15 cellular contexts compared by ENCODE assay signal in the genomic region with DNA sequence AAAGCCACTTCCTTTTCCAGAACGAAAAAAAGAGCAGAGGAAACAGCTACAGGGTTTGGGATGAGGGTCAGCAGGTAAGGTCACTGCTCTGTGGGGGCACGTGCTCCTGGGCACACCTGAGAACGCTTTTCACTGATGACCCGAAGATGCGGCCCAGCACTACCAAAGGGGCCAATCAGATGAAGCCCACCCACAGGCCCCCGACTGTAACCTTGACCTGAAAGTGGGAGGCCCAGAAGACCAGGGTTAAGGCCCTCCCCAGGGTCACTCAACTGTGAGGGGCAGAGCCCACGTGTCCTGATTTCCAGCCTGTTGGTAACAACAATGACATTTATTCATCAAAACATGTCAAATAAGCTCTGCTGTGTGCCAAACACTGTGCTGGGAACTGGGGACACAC.
DNase-seq lines count a peak whose midpoint lies in the region; ATAC-seq and TF ChIP-seq lines count a peak whose summit lies in the region.
"Had no signal": no experiment of that assay in that cellular context is flagged by ENCODE, and none has a peak within 500 bp of the region (broad histone marks: within the 10 kb centered on the region; RNA-seq: fewer than 3 reads in every experiment).

No MANE protein-coding gene starts in this region.

- H3K4me1 ChIP-seq in MM.1S (ENCODE audit: low read length) (peaks cover 30% of the 10 kb centered on the region), right cardiac atrium (ENCODE audit: control insufficient read depth, insufficient read depth, low read length) (peaks cover 2% of the 10 kb centered on the region)
- H3K4me1 ChIP-seq: HAP-1 had no signal

- H3K9me3 ChIP-seq in MM.1S (replicated peaks; ENCODE audit: insufficient read depth, low read length) (no peaks in the 10 kb centered on the region), right cardiac atrium (ENCODE audit: control insufficient read depth, low read length) (no peaks in the 10 kb centered on the region)
- H3K9me3 ChIP-seq: HAP-1 had no signal

- no peaks in the 10 kb centered on the region for H4K20me1 ChIP-seq in MM.1S (ENCODE audit: insufficient read depth, low read length)

- no peaks in the 10 kb centered on the region for H3K36me3 Mint-ChIP-seq in activated CD4-positive, alpha-beta T cell treated with anti-CD3 and anti-CD28 coated beads, Interleukin-2, amount 10 ng/mL, durations not matched to agents 24 days and 14 days (ENCODE audit: low read depth)

- intact Hi-C loops in left ventricle myocardium superior (cut with micrococcal nuclease) (no loop called here), Right ventricle myocardium inferior (cut with DNase I) (no loop called here), right cardiac atrium (cut with DNase I) (no loop called here)
- intact Hi-C loops in activated CD4-positive, alpha-beta T cell treated with anti-CD3 and anti-CD28 coated beads, Interleukin-2, amount 10 ng/mL, durations not matched to agents 24 days and 14 days (cut with micrococcal nuclease): no loop called here

- H3K4me3 Mint-ChIP-seq in activated CD4-positive, alpha-beta T cell treated with anti-CD3 and anti-CD28 coated beads, Interleukin-2, amount 10 ng/mL, durations not matched to agents 24 days and 14 days: no peak overlapping the region
- H3K4me3 Mint-ChIP-seq: B cell; CD4-positive, alpha-beta T cell had no signal

- no peaks in the 10 kb centered on the region for H3K27me3 ChIP-seq in MM.1S (replicated peaks; ENCODE audit: insufficient read depth, low read length)
- no peaks in the 10 kb centered on the region for H3K27me3 ChIP-seq in right cardiac atrium (ENCODE audit: control insufficient read depth, insufficient read depth)

- no peaks in the 10 kb centered on the region for H3K79me2 ChIP-seq in MM.1S (ENCODE audit: low read length)

- H3K27me3 Mint-ChIP-seq in activated CD4-positive, alpha-beta T cell treated with anti-CD3 and anti-CD28 coated beads, Interleukin-2, amount 10 ng/mL, durations not matched to agents 24 days and 14 days: peaks cover 2% of the 10 kb centered on the region

- no peaks in the 10 kb centered on the region for H3K4me1 Mint-ChIP-seq in activated CD4-positive, alpha-beta T cell treated with anti-CD3 and anti-CD28 coated beads, Interleukin-2, amount 10 ng/mL, durations not matched to agents 24 days and 14 days
- H3K4me1 Mint-ChIP-seq: B cell had no signal

- no peak for TF ChIP-seq CTCF in MM.1S (IDR thresholded peaks at IDR 0.05; ENCODE audit: low read length)

- peak overlapping the region; percentile 86; the same call in 1 of the 2 replicates for H3K27ac ChIP-seq in MM.1S (ENCODE audit: low read length)
- peak overlapping the region; percentile 65 for H3K27ac ChIP-seq in right cardiac atrium (ENCODE audit: low read length)

- H3K9ac ChIP-seq in MM.1S (ENCODE audit: low read length): no peak overlapping the region

- H3K4me3 ChIP-seq in MM.1S (ENCODE audit: low read length): no peak overlapping the region
- no peak overlapping the region for H3K4me3 ChIP-seq in right cardiac atrium (ENCODE audit: low read length)
- H3K4me3 ChIP-seq: HAP-1 had no signal

- H3K27ac Mint-ChIP-seq in activated CD4-positive, alpha-beta T cell treated with anti-CD3 and anti-CD28 coated beads, Interleukin-2, amount 10 ng/mL, durations not matched to agents 24 days and 14 days: no peak overlapping the region
- H3K27ac Mint-ChIP-seq: B cell; CD4-positive, alpha-beta T cell had no signal

- peaks cover 17% of the 10 kb centered on the region for H3F3A ChIP-seq in MM.1S (ENCODE audit: insufficient read depth, low read length)

- no peaks in the 10 kb centered on the region for H3K36me3 ChIP-seq in MM.1S (replicated peaks; ENCODE audit: insufficient read depth, low read length)
- H3K36me3 ChIP-seq: HAP-1 had no signal

- no peaks in the 10 kb centered on the region for H3K9me2 ChIP-seq in MM.1S (replicated peaks; ENCODE audit: insufficient read depth, low read length)

- H3K4me2 ChIP-seq in MM.1S (ENCODE audit: low read depth, low read length): peak overlapping the region; percentile 32; the same call in 1 of the 2 replicates

- H3K9me3 Mint-ChIP-seq in activated CD4-positive, alpha-beta T cell treated with anti-CD3 and anti-CD28 coated beads, Interleukin-2, amount 10 ng/mL, durations not matched to agents 24 days and 14 days: no peaks in the 10 kb centered on the region
- H3K9me3 Mint-ChIP-seq: CD4-positive, alpha-beta T cell had no signal

- no peak for ATAC-seq in left ventricle myocardium superior
- no peak for ATAC-seq in Right ventricle myocardium inferior
- ATAC-seq in right cardiac atrium: no peak
- no peak for ATAC-seq in GM21381 (IDR thresholded peaks at IDR 0.05; ENCODE audit: unreplicated experiment)
- ATAC-seq: HepG2 had no signal

- peak; percentile 6 for DNase-seq in left ventricle myocardium superior
- no peak for DNase-seq in Right ventricle myocardium inferior (ENCODE audit: missing footprints)
- DNase-seq in MM.1S: no peak
- DNase-seq in right cardiac atrium: no peak
- no peak for DNase-seq in activated CD4-positive, alpha-beta T cell treated with anti-CD3 and anti-CD28 coated beads, Interleukin-2, amount 10 ng/mL, durations not matched to agents 24 days and 14 days
- DNase-seq in activated gamma-delta T cell treated with Interleukin-2 at 50 U/mL for 16 hours: no peak
- DNase-seq: C1 segment of cervical spinal cord; Calu3; CD4-positive, alpha-beta T cell; DMS 273 treated with DMSO at 0.1 percent for 48 hours; GOT3 had no signal

- 70% methylated on average over 7 of the region's 7 CpGs for WGBS in right cardiac atrium

- no peak overlapping the region for H2AFZ ChIP-seq in MM.1S (ENCODE audit: low read length)
